Comparison of ENCODE assay signal across 8 cellular contexts in genomic region chr12:120117961-120118709, GRCh38. TPM values are rescaled to one million over a fixed set of nuclear protein-coding genes. Genes with fewer than 3 reads are reported as not detected.
A peak's percentile ranks its signal among the peaks of the same experiment; 100 is the strongest.
DNase-seq lines count a peak whose midpoint lies in the region; ATAC-seq, FAIRE-seq and TF ChIP-seq lines count a peak whose summit lies in the region.

No MANE protein-coding gene starts in this region.

- POLR2A ChIA-PET in Caco-2 (lab: Charles Lee), result interaction anchor here (0.5 to 2.6 kb wide), 6 partner anchors 13 to 184 kb away, joined by 3 to 36 read pairs (median 8); partner anchors contain the start of genes RNU4-1, RNU4-2, RPLP0 and SIRT4

- TF ChIP-seq POLR2A in GM12892 (IDR thresholded peaks at IDR 0.05; ENCODE audit: low read depth, low read length), result no peak

- TF ChIP-seq CTCF in Caco-2 (IDR thresholded peaks at IDR 0.05; ENCODE audit: insufficient read depth in 1 of 2, low read depth in 1 of 2, low read length in 1 of 2, severe bottlenecking in 1 of 2, unreplicated experiment in 1 of 2), result no peak
- no peak for TF ChIP-seq CTCF in Loucy (conservative IDR thresholded peaks at IDR 0.05; ENCODE audit: low read length)
- TF ChIP-seq CTCF in chondrocyte (IDR thresholded peaks at IDR 0.05), result no peak

- H3K9me3 ChIP-seq in Caco-2, result no peaks in the 10 kb centered on the region
- H3K9me3 ChIP-seq in Loucy (ENCODE audit: insufficient read depth, low read depth, low read length), result no peaks in the 10 kb centered on the region
- no peaks in the 10 kb centered on the region for H3K9me3 ChIP-seq in mucosa of rectum (ENCODE audit: control insufficient read depth in 2 of 2, low read length in 2 of 2)

- ATAC-seq in GM18511 (IDR thresholded peaks at IDR 0.05; ENCODE audit: unreplicated experiment), result no peak

- H3K9me3 Mint-ChIP-seq in Caco-2 (ENCODE audit: unreplicated experiment) (no peaks in the 10 kb centered on the region), chondrocyte (ENCODE audit: low read depth) (no peaks in the 10 kb centered on the region)

- peaks cover 48% of the 10 kb centered on the region for H3K79me2 ChIP-seq in Loucy (ENCODE audit: insufficient read depth, low read length)

- CTCF ChIA-PET in Caco-2 (lab: Charles Lee), result interaction anchor here (0.8 to 2.2 kb wide), 3 partner anchors 31 to 110 kb away, joined by 3 to 11 read pairs (median 9); no protein-coding TSS in a partner anchor

- H3K4me1 ChIP-seq in Caco-2 (peaks cover 26% of the 10 kb centered on the region), Loucy (ENCODE audit: insufficient read depth, low read length, poor library complexity, severe bottlenecking) (peaks cover 51% of the 10 kb centered on the region), mucosa of rectum (ENCODE audit: control insufficient read depth in 2 of 2, insufficient read depth in 2 of 2, low read length in 2 of 2) (peaks cover 17 to 26% of the 10 kb centered on the region in 2 donors)

- TSS peak; percentile 76 for BruUV-seq in Caco-2 (replicated peaks; lab: Mats Ljungman, UMichigan)

- H3K4me3 Mint-ChIP-seq in Caco-2 (ENCODE audit: unreplicated experiment) (peak overlapping the region; percentile 84), chondrocyte (ENCODE audit: unreplicated experiment) (peak overlapping the region; percentile 83)

- H3K4me1 Mint-ChIP-seq in Caco-2 (ENCODE audit: low read depth, unreplicated experiment) (peaks cover 24% of the 10 kb centered on the region), chondrocyte (ENCODE audit: low read depth) (peaks cover 57% of the 10 kb centered on the region)

- H2AFZ ChIP-seq in Loucy (ENCODE audit: low read length), result no peak overlapping the region

- H3K27ac ChIP-seq in mucosa of rectum (ENCODE audit: low read depth in 2 of 2, low read length in 2 of 2), result peak overlapping the region in 1 of 2 donors; percentile 96

- H3K9me2 ChIP-seq in Loucy (replicated peaks; ENCODE audit: low read depth, low read length), result no peaks in the 10 kb centered on the region

- no peak for FAIRE-seq in GM12892 (lab: Jason Lieb, UNC)

- no peaks in the 10 kb centered on the region for H3K27me3 ChIP-seq in Caco-2 (replicated peaks; ENCODE audit: control insufficient read depth, insufficient read depth, low read length)
- no peaks in the 10 kb centered on the region for H3K27me3 ChIP-seq in Loucy (ENCODE audit: insufficient read depth, low read length, poor library complexity, severe bottlenecking)
- no peaks in the 10 kb centered on the region for H3K27me3 ChIP-seq in mucosa of rectum (ENCODE audit: control insufficient read depth in 2 of 2, insufficient read depth in 2 of 2, low read length in 2 of 2)

- H3K36me3 Mint-ChIP-seq in Caco-2 (ENCODE audit: insufficient read depth, unreplicated experiment) (peaks cover 57% of the 10 kb centered on the region), chondrocyte (ENCODE audit: low read depth) (peaks cover 1% of the 10 kb centered on the region)

- peak overlapping the region; percentile 94 for H3K9ac ChIP-seq in Loucy (ENCODE audit: low read depth, low read length, poor library complexity, severe bottlenecking)
- peak overlapping the region in 1 of 2 donors; percentile 83 for H3K9ac ChIP-seq in mucosa of rectum (ENCODE audit: low read depth in 1 of 2, low read length in 2 of 2)

- intact Hi-C loops in Caco-2 (cut with micrococcal nuclease; ENCODE audit: unreplicated experiment), result no loop called here

- H3K4me3 ChIP-seq in Caco-2 (ENCODE audit: low read depth, low read length) (peak overlapping the region; percentile 86), Loucy (ENCODE audit: low read length, poor library complexity, severe bottlenecking) (peak overlapping the region; percentile 99), mucosa of rectum (ENCODE audit: low read length in 2 of 2) (peak overlapping the region; percentile 88 to 96)

- H3F3A ChIP-seq in Loucy (ENCODE audit: low read depth), result 0 out of 2 replicates have a peak, but pooled peaks cover 3% of the 10 kb centered on the region

- H3K4me2 ChIP-seq in Loucy (ENCODE audit: low read depth, low read length, poor library complexity, severe bottlenecking), result peak overlapping the region; percentile 96

- peak overlapping the region; percentile 92 for H3K27ac Mint-ChIP-seq in Caco-2 (ENCODE audit: unreplicated experiment)
- peak overlapping the region; percentile 83 for H3K27ac Mint-ChIP-seq in chondrocyte (ENCODE audit: unreplicated experiment)

- peaks cover 2% of the 10 kb centered on the region; the same call in 1 of the 2 replicates for H3K36me3 ChIP-seq in Caco-2 (ENCODE audit: control insufficient read depth, insufficient read depth, low read length)
- H3K36me3 ChIP-seq in Loucy (ENCODE audit: insufficient read depth, low read length), result no peaks in the 10 kb centered on the region
- H3K36me3 ChIP-seq in mucosa of rectum (ENCODE audit: control insufficient read depth in 2 of 2, insufficient read depth in 2 of 2, low read length in 2 of 2), result peaks cover 0 to 6% of the 10 kb centered on the region in 2 donors

- DNase-seq in Caco-2 (no peak), chondrocyte (ENCODE audit: low spot score) (no peak), GM12892 (ENCODE audit: insufficient read length) (no peak), SK-N-DZ (ENCODE audit: low spot score) (no peak), NCI-H1105 treated with DMSO at 0.1 percent for 48 hours (lab: John Stamatoyannopoulos, UW) (no peak)

- peaks cover 44% of the 10 kb centered on the region for H4K20me1 ChIP-seq in Loucy (ENCODE audit: insufficient read depth, low read length, poor library complexity, severe bottlenecking)

- H3K27me3 Mint-ChIP-seq in Caco-2 (ENCODE audit: insufficient read depth, unreplicated experiment) (no peaks in the 10 kb centered on the region), chondrocyte (ENCODE audit: low read depth) (no peaks in the 10 kb centered on the region)

RNA-seq across cellular contexts. Expression of gene RAB35, which starts 1.6 kb away (rescaled TPM):
- total RNA-seq in Caco-2 (2022) (65.1 and 72.0 TPM in 2 replicates), chondrocyte (37.2 to 49.6 TPM (median 44.4 TPM) in 3 replicates)
- 25.5 TPM for polyA plus RNA-seq in GM12892 (2012; ENCODE audit: missing spikeins)
- polyA plus RNA-seq in SK-N-DZ (2014; cell fraction: cytosol; rRNA removed), result 48.6 and 55.3 TPM in 2 replicates
- polyA plus RNA-seq in SK-N-DZ (2014; cell fraction: nucleus; rRNA removed), result 23.5 and 36.0 TPM in 2 replicates
